ENCODE assay signal across 10 cellular contexts in genomic region chr4:7890635-7891393, GRCh38. TPM values are rescaled to one million over a fixed set of nuclear protein-coding genes. Genes with fewer than 3 reads are reported as not detected.
DNase-seq lines count a peak whose midpoint lies in the region; ATAC-seq and TF ChIP-seq lines count a peak whose summit lies in the region.
"Had no signal": no experiment of that assay in that cellular context is flagged by ENCODE, and none has a peak within 500 bp of the region (broad histone marks: within the 10 kb centered on the region; RNA-seq: fewer than 3 reads in every experiment).

No MANE protein-coding gene starts in this region.

- H3K4me3 Mint-ChIP-seq in Calu3 (ENCODE audit: low read depth, unreplicated experiment) = no peak overlapping the region
- peak overlapping the region in 1 of 3 experiments; percentile 14 for H3K4me3 Mint-ChIP-seq in nephron
- H3K4me3 Mint-ChIP-seq in activated T-helper 1 cell treated with anti-CD3 and anti-CD28 coated beads, Interleukin-12 subunit alpha, Interleukin-12 subunit beta, Interleukin-2, Interleukin-4 antibody, amounts not matched to agents 30 ng/mL and 10 ng/mL and 1 ng/mL, durations not matched to agents 14 hours and 24 hours and 36 hours = no peak overlapping the region
- H3K4me3 Mint-ChIP-seq in natural killer cell = no peak overlapping the region
- H3K4me3 Mint-ChIP-seq: T-helper 1 cell treated with Interleukin-12 subunit alpha and Interleukin-12 subunit beta and Interleukin-4 antibody, amounts not matched to agents 30 μg/mL and 1 μg/mL, for 36 hours had no signal

- H3K36me3 Mint-ChIP-seq in Calu3 (ENCODE audit: insufficient read depth, unreplicated experiment) (peaks cover 5% of the 10 kb centered on the region), nephron (ENCODE audit: low read depth) (peaks cover 39% of the 10 kb centered on the region), natural killer cell (peaks cover 8% of the 10 kb centered on the region)
- H3K36me3 Mint-ChIP-seq in activated T-helper 1 cell treated with anti-CD3 and anti-CD28 coated beads, Interleukin-12 subunit alpha, Interleukin-12 subunit beta, Interleukin-2, Interleukin-4 antibody, amounts not matched to agents 30 ng/mL and 10 ng/mL and 1 ng/mL, durations not matched to agents 14 hours and 24 hours and 36 hours (ENCODE audit: low read depth) = no peaks in the 10 kb centered on the region

- DNase-seq in Calu3 (no peak), NCI-H1694 treated with DMSO at 0.1 percent for 48 hours (lab: John Stamatoyannopoulos, UW) (peak; percentile 72), choroid plexus epithelial cell (ENCODE audit: low read depth) (peak; percentile 71), natural killer cell (no peak)
- DNase-seq in activated T-helper 1 cell treated with anti-CD3 and anti-CD28 coated beads, Interleukin-12 subunit alpha, Interleukin-12 subunit beta, Interleukin-2, Interleukin-4 antibody, amounts not matched to agents 30 ng/mL and 10 ng/mL and 1 ng/mL, durations not matched to agents 14 hours and 24 hours and 36 hours (ENCODE audit: low spot score) = no peak
- no peak for DNase-seq in activated CD4-positive, alpha-beta T cell treated with anti-CD3 and anti-CD28 coated beads, Interleukin-2, amount 50 U/mL, for 48 hours
- DNase-seq: body of pancreas had no signal

- intact Hi-C loops in Calu3 (cut with micrococcal nuclease; ENCODE audit: unreplicated experiment) (no loop called here), natural killer cell (cut with micrococcal nuclease) (no loop called here)
- intact Hi-C loops in activated T-helper 1 cell treated with anti-CD3 and anti-CD28 coated beads, Interleukin-12 subunit alpha, Interleukin-12 subunit beta, Interleukin-2, Interleukin-4 antibody, amounts not matched to agents 30 ng/mL and 10 ng/mL and 1 ng/mL, durations not matched to agents 14 hours and 24 hours and 36 hours (cut with micrococcal nuclease) = no loop called here

- H3K4me3 ChIP-seq in choroid plexus epithelial cell (ENCODE audit: low read depth, low read length) = no peak overlapping the region
- H3K4me3 ChIP-seq: body of pancreas had no signal

- ATAC-seq in natural killer cell (no peak), GM21367 (IDR thresholded peaks at IDR 0.05; ENCODE audit: unreplicated experiment) (no peak)
- ATAC-seq: body of pancreas had no signal

- BruUV-seq in Calu3 (replicated peaks; lab: Mats Ljungman, UMichigan) = no TSS peak

- H3K27ac Mint-ChIP-seq in Calu3 (ENCODE audit: unreplicated experiment) = peak overlapping the region; percentile 39
- peak overlapping the region; percentile 82 to 90 (median 88) for H3K27ac Mint-ChIP-seq in nephron
- no peak overlapping the region for H3K27ac Mint-ChIP-seq in activated T-helper 1 cell treated with anti-CD3 and anti-CD28 coated beads, Interleukin-12 subunit alpha, Interleukin-12 subunit beta, Interleukin-2, Interleukin-4 antibody, amounts not matched to agents 30 ng/mL and 10 ng/mL and 1 ng/mL, durations not matched to agents 14 hours and 24 hours and 36 hours
- no peak overlapping the region for H3K27ac Mint-ChIP-seq in natural killer cell
- H3K27ac Mint-ChIP-seq: T-helper 1 cell treated with Interleukin-12 subunit alpha and Interleukin-12 subunit beta and Interleukin-4 antibody, amounts not matched to agents 30 μg/mL and 1 μg/mL, for 36 hours had no signal

- CTCF ChIA-PET in Calu3 (lab: Charles Lee) = interaction anchor here (1.1 kb wide), 1 partner anchor 47 kb away, joined by 3 read pairs; no protein-coding TSS in a partner anchor

- H3K4me1 Mint-ChIP-seq in Calu3 (ENCODE audit: low read depth, unreplicated experiment) = peaks cover 17% of the 10 kb centered on the region
- H3K4me1 Mint-ChIP-seq in nephron = peaks cover 81% of the 10 kb centered on the region
- peaks cover 5% of the 10 kb centered on the region for H3K4me1 Mint-ChIP-seq in activated T-helper 1 cell treated with anti-CD3 and anti-CD28 coated beads, Interleukin-12 subunit alpha, Interleukin-12 subunit beta, Interleukin-2, Interleukin-4 antibody, amounts not matched to agents 30 ng/mL and 10 ng/mL and 1 ng/mL, durations not matched to agents 14 hours and 24 hours and 36 hours (ENCODE audit: low read depth)
- peaks cover 0 to 4% of the 10 kb centered on the region in 2 donors for H3K4me1 Mint-ChIP-seq in natural killer cell

- H3K27me3 Mint-ChIP-seq in Calu3 (ENCODE audit: unreplicated experiment) = no peaks in the 10 kb centered on the region
- no peaks in the 10 kb centered on the region for H3K27me3 Mint-ChIP-seq in nephron (ENCODE audit: low read depth)
- peaks cover 2% of the 10 kb centered on the region for H3K27me3 Mint-ChIP-seq in activated T-helper 1 cell treated with anti-CD3 and anti-CD28 coated beads, Interleukin-12 subunit alpha, Interleukin-12 subunit beta, Interleukin-2, Interleukin-4 antibody, amounts not matched to agents 30 ng/mL and 10 ng/mL and 1 ng/mL, durations not matched to agents 14 hours and 24 hours and 36 hours (ENCODE audit: insufficient read depth)
- peaks cover 5 to 21% of the 10 kb centered on the region in 2 donors for H3K27me3 Mint-ChIP-seq in natural killer cell (ENCODE audit: low read depth in 2 of 2)

- peaks cover 4% of the 10 kb centered on the region for H3K9me3 Mint-ChIP-seq in Calu3 (ENCODE audit: low read depth, unreplicated experiment)
- H3K9me3 Mint-ChIP-seq in nephron = peaks cover 17% of the 10 kb centered on the region
- H3K9me3 Mint-ChIP-seq in activated T-helper 1 cell treated with anti-CD3 and anti-CD28 coated beads, Interleukin-12 subunit alpha, Interleukin-12 subunit beta, Interleukin-2, Interleukin-4 antibody, amounts not matched to agents 30 ng/mL and 10 ng/mL and 1 ng/mL, durations not matched to agents 14 hours and 24 hours and 36 hours = peaks cover 10% of the 10 kb centered on the region
- peaks cover 2 to 5% of the 10 kb centered on the region in 2 donors for H3K9me3 Mint-ChIP-seq in natural killer cell

- no peak for TF ChIP-seq CTCF in Calu3 (IDR thresholded peaks at IDR 0.05; ENCODE audit: unreplicated experiment)
- TF ChIP-seq CTCF in choroid plexus epithelial cell (conservative IDR thresholded peaks at IDR 0.05; ENCODE audit: low read depth, low read length) = no peak
- no peak for TF ChIP-seq CTCF in nephron (IDR thresholded peaks at IDR 0.05; ENCODE audit: unreplicated experiment in 3 of 3)
- TF ChIP-seq CTCF in natural killer cell (IDR thresholded peaks at IDR 0.05) = no peak

RNA-seq across cellular contexts. Expression of gene AFAP1, which starts 48.8 kb away (rescaled TPM):
- total RNA-seq in Calu3 (2022) = 37.9 and 40.1 TPM in 2 replicates
- 48.3 and 48.4 TPM in 2 replicates for total RNA-seq in activated T-helper 1 cell treated with anti-CD3 and anti-CD28 coated beads, Interleukin-12 subunit alpha, Interleukin-12 subunit beta, Interleukin-2, Interleukin-4 antibody, amounts not matched to agents 30 ng/mL and 10 ng/mL and 1 ng/mL, durations not matched to agents 14 hours and 24 hours and 36 hours
- 10 to 100 TPM in 1 of 3 donors, 1 to 10 TPM in 2; 4.9 to 12.5 (median 9.5) TPM for total RNA-seq in natural killer cell

Comparison
In these comparisons a context has a peak if more than half of its experiments do, and no peak if none do; other contexts are left out.
1. DNase-seq: peak in NCI-H1694 treated with DMSO at 0.1 percent for 48 hours (single experiment) and choroid plexus epithelial cell (single experiment); none in Calu3 (single experiment), activated T-helper 1 cell treated with anti-CD3 and anti-CD28 coated beads, Interleukin-12 subunit alpha, Interleukin-12 subunit beta, Interleukin-2, Interleukin-4 antibody, amounts not matched to agents 30 ng/mL and 10 ng/mL and 1 ng/mL, durations not matched to agents 14 hours and 24 hours and 36 hours (single experiment), natural killer cell (single experiment) and activated CD4-positive, alpha-beta T cell treated with anti-CD3 and anti-CD28 coated beads, Interleukin-2, amount 50 U/mL, for 48 hours (0 of 2).
2. H3K27ac Mint-ChIP-seq: peak in Calu3 (single experiment) and nephron (3 of 3); none in activated T-helper 1 cell treated with anti-CD3 and anti-CD28 coated beads, Interleukin-12 subunit alpha, Interleukin-12 subunit beta, Interleukin-2, Interleukin-4 antibody, amounts not matched to agents 30 ng/mL and 10 ng/mL and 1 ng/mL, durations not matched to agents 14 hours and 24 hours and 36 hours (single experiment) and natural killer cell (0 of 2).